36 cellular contexts compared by ENCODE assay signal in the genomic region with DNA sequence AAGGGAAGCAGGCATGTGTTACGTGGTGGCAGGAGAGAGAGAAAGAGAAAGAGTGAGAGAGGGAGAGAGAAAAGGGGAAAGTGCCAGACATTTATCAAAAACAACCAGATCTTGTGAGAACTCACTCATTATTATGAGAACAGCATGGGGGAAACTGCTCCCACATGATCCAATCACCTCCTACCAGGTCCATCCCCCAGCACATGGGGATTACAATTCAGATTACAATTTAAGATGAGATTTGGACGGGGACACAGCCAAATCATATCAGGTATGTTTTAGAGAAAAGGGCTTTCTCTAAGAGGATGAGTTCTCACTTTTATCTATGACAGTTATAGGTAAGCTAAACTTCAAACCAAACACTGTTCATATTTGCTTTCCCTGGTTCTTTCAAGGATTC.
"Had no signal": no experiment of that assay in that cellular context is flagged by ENCODE, and none has a peak within 500 bp of the region (broad histone marks: within the 10 kb centered on the region; RNA-seq: fewer than 3 reads in every experiment).

No MANE protein-coding gene starts in this region.

- H3K9me3 ChIP-seq: MG63 had no signal

- DNase-seq: Karpas-422, Kasumi-1, MG63, MM.1S, MV-4-11, NCI-H1048, NCI-H1092, NCI-H1092 treated with DMSO at 0.1 percent for 48 hours, NCI-H1105, NCI-H1105 treated with DMSO at 0.1 percent for 48 hours, NCI-H1417, NCI-H1417 treated with DMSO at 0.1 percent for 48 hours, NCI-H1436, NCI-H1436 treated with DMSO at 0.1 percent for 48 hours, NCI-H146, NCI-H1694, NCI-H1694 treated with DMSO at 0.1 percent for 48 hours, NCI-H187, NCI-H187 treated with DMSO at 0.1 percent for 48 hours, NCI-H1930, NCI-H2029, NCI-H2029 treated with DMSO at 0.1 percent for 48 hours, NCI-H2081, NCI-H2081 treated with DMSO at 0.1 percent for 48 hours, NCI-H2107, NCI-H2171, NCI-H2171 treated with DMSO at 0.1 percent for 48 hours, NCI-H2227 treated with DMSO at 0.1 percent for 48 hours, NCI-H226, NCI-H345, NCI-H446, NCI-H446 treated with DMSO at 0.1 percent for 48 hours, NCI-H510A, NCI-H510A treated with DMSO at 0.1 percent for 48 hours, NCI-H524, NCI-H524 treated with DMSO at 0.1 percent for 48 hours had no signal

- H3K4me3 ChIP-seq: MG63 had no signal

- H3K27me3 ChIP-seq: MG63 had no signal

- H3K36me3 ChIP-seq: MG63 had no signal
